Comparison of ENCODE assay signal across 18 cellular contexts in genomic region chr22:32828150-32828549, GRCh38. TPM values are rescaled to one million over a fixed set of nuclear protein-coding genes. Genes with fewer than 3 reads are reported as not detected.
A peak's percentile ranks its signal among the peaks of the same experiment; 100 is the strongest.
DNase-seq lines count a peak whose midpoint lies in the region; ATAC-seq, FAIRE-seq and TF ChIP-seq lines count a peak whose summit lies in the region.
"Had no signal": no experiment of that assay in that cellular context is flagged by ENCODE, and none has a peak within 500 bp of the region (broad histone marks: within the 10 kb centered on the region; RNA-seq: fewer than 3 reads in every experiment).

No MANE protein-coding gene starts in this region.

- H3K27ac ChIP-seq in DOHH2 (ENCODE audit: low read depth, low read length) (no peak overlapping the region), angular gyrus (ENCODE audit: low read depth, low read length) (peak overlapping the region; percentile 2), gastroesophageal sphincter (peak overlapping the region; percentile 26 to 86 (median 77)), smooth muscle cell (ENCODE audit: low read depth) (peak overlapping the region; percentile 84), HepG2 (ENCODE audit: extremely low read length, insufficient read depth, low read length) (no peak overlapping the region), hepatocyte (no peak overlapping the region)
- H3K27ac ChIP-seq: HL-60 had no signal

- 0 out of 2 replicates have a peak, but pooled peaks cover 2% of the 10 kb centered on the region for H3K4me1 ChIP-seq in DOHH2 (ENCODE audit: control insufficient read depth, low read length)
- H3K4me1 ChIP-seq in gastroesophageal sphincter = peaks cover 39 to 100% (median 80%) of the 10 kb centered on the region in 3 donors
- peaks cover 3% of the 10 kb centered on the region for H3K4me1 ChIP-seq in smooth muscle cell (ENCODE audit: low read depth)
- H3K4me1 ChIP-seq in HepG2 (ENCODE audit: insufficient read depth, low read length) = no peaks in the 10 kb centered on the region
- peaks cover 19% of the 10 kb centered on the region for H3K4me1 ChIP-seq in hepatocyte (ENCODE audit: insufficient read depth)

- CTCF ChIA-PET in HepG2 (lab: Yijun Ruan, JAX; ENCODE audit: low intra/inter-chr PET ratio, low total read pairs) = no interaction called here

- H3F3A ChIP-seq in DOHH2 (ENCODE audit: control insufficient read depth, insufficient read depth) (no peaks in the 10 kb centered on the region), smooth muscle cell (ENCODE audit: low read depth) (peaks cover 75% of the 10 kb centered on the region)

- TF ChIP-seq EP300 in gastroesophageal sphincter (IDR thresholded peaks at IDR 0.05) (no peak), HepG2 (IDR thresholded peaks at IDR 0.05; ENCODE audit: low read depth in 2 of 2, low read length in 2 of 2) (no peak), HepG2 (CRISPR knock-in tag; IDR thresholded peaks at IDR 0.05; ENCODE audit: borderline replicate concordance) (no peak)

- no TSS peak for BruUV-seq in HepG2 (replicated peaks; lab: Mats Ljungman, UMichigan)

- no peaks in the 10 kb centered on the region for H3K9me3 ChIP-seq in DOHH2 (ENCODE audit: control insufficient read depth, insufficient read depth, low read length)
- H3K9me3 ChIP-seq in gastroesophageal sphincter = no peaks in the 10 kb centered on the region
- no peaks in the 10 kb centered on the region for H3K9me3 ChIP-seq in smooth muscle cell (replicated peaks; ENCODE audit: low read depth)
- H3K9me3 ChIP-seq in HepG2 (ENCODE audit: low read length) = no peaks in the 10 kb centered on the region
- no peaks in the 10 kb centered on the region for H3K9me3 ChIP-seq in hepatocyte (ENCODE audit: low read depth)

- no peak for TF ChIP-seq POLR2A in gastroesophageal sphincter (IDR thresholded peaks at IDR 0.05)
- no peak for TF ChIP-seq POLR2A in HepG2 (IDR thresholded peaks at IDR 0.05; ENCODE audit: insufficient read depth in 1 of 2, low read depth in 2 of 2, low read length in 2 of 2)

- H2AFZ ChIP-seq in smooth muscle cell (ENCODE audit: low read depth) (no peak overlapping the region), HepG2 (ENCODE audit: low read length) (no peak overlapping the region), hepatocyte (no peak overlapping the region)

- H3K9me2 ChIP-seq in DOHH2 (replicated peaks; ENCODE audit: control insufficient read depth, low read length) = no peaks in the 10 kb centered on the region
- no peaks in the 10 kb centered on the region for H3K9me2 ChIP-seq in hepatocyte (replicated peaks; ENCODE audit: insufficient read depth)

- H4K20me1 ChIP-seq in DOHH2 (ENCODE audit: control insufficient read depth, insufficient read depth, low read depth, low read length) (no peaks in the 10 kb centered on the region), smooth muscle cell (ENCODE audit: low read depth) (peaks cover 100% of the 10 kb centered on the region), HepG2 (ENCODE audit: insufficient read depth, low read length) (peaks cover 6% of the 10 kb centered on the region), hepatocyte (ENCODE audit: insufficient read depth, poor library complexity, severe bottlenecking) (peaks cover 23% of the 10 kb centered on the region)

- H3K4me2 ChIP-seq in DOHH2 (ENCODE audit: low read length) (no peak overlapping the region), smooth muscle cell (no peak overlapping the region), HepG2 (ENCODE audit: low read depth, low read length) (no peak overlapping the region), hepatocyte (no peak overlapping the region)

- WGBS in gastroesophageal sphincter (ENCODE audit: low coverage in 1 of 2), 2 donors = 0 to 37% methylated on average over 1 to 2 of the region's 2 CpGs
- 62% methylated on average over 2 of the region's 2 CpGs for WGBS in smooth muscle cell (ENCODE audit: low lambda C conversion rate)
- WGBS in HepG2 (ENCODE audit: low lambda C conversion rate) = 46% methylated on average over 2 of the region's 2 CpGs
- WGBS in hepatocyte (ENCODE audit: low lambda C conversion rate, missing lambda C conversion rate) = 78% methylated on average over 2 of the region's 2 CpGs

- no peak for FAIRE-seq in HepG2 (lab: Jason Lieb, UNC)

- H3K36me3 ChIP-seq in DOHH2 (ENCODE audit: control insufficient read depth, low read length) (no peaks in the 10 kb centered on the region), gastroesophageal sphincter (peaks cover 0 to 21% of the 10 kb centered on the region in 2 donors), smooth muscle cell (ENCODE audit: low read depth) (peaks cover 11% of the 10 kb centered on the region), HepG2 (replicated peaks in 1 of 2; ENCODE audit: control insufficient read depth in 1 of 2, insufficient read depth in 2 of 2, low read length in 2 of 2) (peaks cover 12 to 54% of the 10 kb centered on the region in 2 experiments; a peak in 4 of 5 replicates), hepatocyte (replicated peaks; ENCODE audit: insufficient read depth, low read depth) (no peaks in the 10 kb centered on the region)

- peak; percentile 46 for TF ChIP-seq CTCF in DOHH2 (IDR thresholded peaks at IDR 0.05; ENCODE audit: low read depth, low read length, poor library complexity, severe bottlenecking)
- TF ChIP-seq CTCF in gastroesophageal sphincter (IDR thresholded peaks at IDR 0.05) = peak in 3 of 4 experiments; percentile 26 to 48 (median 34)
- peak; percentile 10 for TF ChIP-seq CTCF in smooth muscle cell (IDR thresholded peaks at IDR 0.05; ENCODE audit: borderline replicate concordance, insufficient read depth, poor library complexity, severe bottlenecking)
- no peak for TF ChIP-seq CTCF in HepG2 (CRISPR knock-in tag; IDR thresholded peaks at IDR 0.05)
- TF ChIP-seq CTCF in hepatocyte (IDR thresholded peaks at IDR 0.05; ENCODE audit: poor library complexity) = no peak

- in situ Hi-C loops in HepG2 (cut with HindIII; ENCODE audit: extremely low pct_ligation_motif_present, low pct_unique_long_range_greater_than_20kb) = loop anchor here (25.0 kb wide), 1 partner anchor 159 kb away; no protein-coding TSS in a partner anchor

- ATAC-seq in gastroesophageal sphincter = no peak
- no peak for ATAC-seq in HepG2

- H3K79me2 ChIP-seq in DOHH2 (ENCODE audit: control insufficient read depth, low read length) (no peaks in the 10 kb centered on the region), smooth muscle cell (ENCODE audit: low read depth) (peaks cover 96% of the 10 kb centered on the region), HepG2 (ENCODE audit: insufficient read depth, low read length) (peaks cover 8% of the 10 kb centered on the region), hepatocyte (peaks cover 14% of the 10 kb centered on the region)

- intact Hi-C loops in HepG2 (cut with micrococcal nuclease; ENCODE audit: unreplicated experiment) = no loop called here

- H3K4me3 ChIP-seq in DOHH2 (ENCODE audit: low read length) = no peak overlapping the region
- H3K4me3 ChIP-seq in gastroesophageal sphincter = no peak overlapping the region
- H3K4me3 ChIP-seq in smooth muscle cell = no peak overlapping the region
- H3K4me3 ChIP-seq in HepG2 (replicated peaks in 1 of 3; ENCODE audit: insufficient read depth in 1 of 3, low read depth in 2 of 3, low read length in 3 of 3) = no peak overlapping the region
- no peak overlapping the region for H3K4me3 ChIP-seq in hepatocyte
- H3K4me3 ChIP-seq: skin epidermis had no signal

- no peak overlapping the region for H3K9ac ChIP-seq in smooth muscle cell (ENCODE audit: low read depth)
- no peak overlapping the region for H3K9ac ChIP-seq in HepG2 (ENCODE audit: insufficient read depth, low read depth, low read length)

- DNase-seq in smooth muscle cell (lab: John Stamatoyannopoulos, UW; ENCODE audit: unreplicated experiment) (no peak), HepG2 (ENCODE audit: low spot score) (no peak), COLO829 (ENCODE audit: low spot score) (no peak), GM19240 (ENCODE audit: insufficient read length, low spot score) (no peak), hepatocyte (ENCODE audit: low spot score) (no peak)
- DNase-seq: activated CD4-positive, alpha-beta T cell treated with anti-CD3 and anti-CD28 coated beads, Interleukin-2, amount 50 U/mL, for 4 hours; AML-193; aorta; DMS 273 treated with DMSO at 0.1 percent for 48 hours; NCI-H526 treated with DMSO at 0.1 percent for 48 hours; T-helper 9 cell had no signal

- TF ChIP-seq RAD21 in HepG2 (CRISPR knock-in tag; IDR thresholded peaks at IDR 0.05) = no peak

- POLR2A ChIA-PET in HepG2 (lab: Yijun Ruan, JAX) = no interaction called here

- H3K27me3 ChIP-seq in DOHH2 (ENCODE audit: control insufficient read depth, low read length) (peaks cover 2% of the 10 kb centered on the region; the same call in 1 of the 2 replicates), gastroesophageal sphincter (no peaks in the 10 kb centered on the region), smooth muscle cell (ENCODE audit: low read depth) (no peaks in the 10 kb centered on the region), HepG2 (ENCODE audit: control insufficient read depth in 1 of 2, insufficient read depth in 2 of 2, low read length in 2 of 2) (no peaks in the 10 kb centered on the region), hepatocyte (no peaks in the 10 kb centered on the region)

RNA-seq across cellular contexts. Expression of gene TIMP3, which starts 26.6 kb away (rescaled TPM):
- total RNA-seq in gastroesophageal sphincter (100 to 1,000 TPM; 560 to 818 (median 738) TPM), smooth muscle cell (3,114 and 3,210 TPM in 2 replicates), HepG2 (2016; rRNA removed; fragmentation: Illumina TruSeq; extraction: Trizol) (28.7 and 57.3 TPM in 2 replicates), hepatocyte (92.3 and 96.1 TPM in 2 replicates)
- polyA plus RNA-seq in smooth muscle cell (3,050 and 3,942 TPM in 2 replicates), HepG2 (2011; rRNA removed) (75.2 and 86.6 TPM in 2 replicates), hepatocyte (76.6 and 91.6 TPM in 2 replicates)
- 5.1 and 5.6 TPM in 2 replicates for total RNA-seq in HepG2 (2016; cell fraction: cytosol; rRNA removed; fragmentation: Illumina TruSeq; extraction: Trizol; ENCODE audit: low read depth)
- 26.3 and 55.6 TPM in 2 replicates for total RNA-seq in HepG2 (2016; cell fraction: insoluble cytoplasmic fraction; rRNA removed; fragmentation: Illumina TruSeq; extraction: Trizol)
- total RNA-seq in HepG2 (2016; cell fraction: membrane; rRNA removed; fragmentation: Illumina TruSeq; extraction: Trizol) = 17.2 and 19.0 TPM in 2 replicates
- total RNA-seq in HepG2 (2016; cell fraction: nucleus; rRNA removed; fragmentation: Illumina TruSeq; extraction: Trizol) = 55.3 and 66.5 TPM in 2 replicates
- polyA plus RNA-seq in HepG2 (2011; cell fraction: cytosol; rRNA removed) = 67.3 and 72.2 TPM in 2 replicates
- polyA plus RNA-seq in HepG2 (2011; cell fraction: nucleus; rRNA removed) = 29.5 and 30.5 TPM in 2 replicates
- 89.9 and 107 TPM in 2 replicates for polyA plus RNA-seq in HepG2 (2012)
- polyA plus RNA-seq in HepG2 (2016; cell fraction: cytosol; fragmentation: Illumina TruSeq; extraction: Trizol; ENCODE audit: low read depth) = 5.5 TPM in 2 replicates
- 30.6 and 38.9 TPM in 2 replicates for polyA plus RNA-seq in HepG2 (2016; cell fraction: insoluble cytoplasmic fraction; fragmentation: Illumina TruSeq; extraction: Trizol; ENCODE audit: low read depth)
- 12.2 and 12.9 TPM in 2 replicates for polyA plus RNA-seq in HepG2 (2016; cell fraction: membrane; fragmentation: Illumina TruSeq; extraction: Trizol; ENCODE audit: low read depth)
- 90.8 and 96.2 TPM in 2 replicates for polyA plus RNA-seq in HepG2 (2016; cell fraction: nucleus; fragmentation: Illumina TruSeq; extraction: Trizol; ENCODE audit: insufficient read depth, low read depth)
- polyA minus RNA-seq in HepG2 (2011; rRNA and poly(A)+ RNA removed; ENCODE audit: low replicate concordance) = 7.2 and 107 TPM in 2 replicates
- polyA minus RNA-seq in HepG2 (2011; cell fraction: cytosol; rRNA and poly(A)+ RNA removed) = 51.1 and 55.3 TPM in 2 replicates
- 20.5 and 25.0 TPM in 2 replicates for polyA minus RNA-seq in HepG2 (2011; cell fraction: nucleus; rRNA and poly(A)+ RNA removed)
- total RNA-seq: activated T-helper 1 cell treated with anti-CD3 and anti-CD28 coated beads, Interleukin-12 subunit alpha, Interleukin-12 subunit beta, Interleukin-2, Interleukin-4 antibody, amounts not matched to agents 30 ng/mL and 10 ng/mL and 1 ng/mL, durations not matched to agents 14 hours and 24 hours and 36 hours; natural killer cell treated with Interleukin-12 subunit alpha and Interleukin-12 subunit beta and Interleukin-15 and Interleukin-18, amount 100 ng/mL, for 72 hours had no signal

Comparison
In these comparisons a context has a peak if more than half of its experiments do, and no peak if none do; other contexts are left out.
1. H3K27ac ChIP-seq: peak in angular gyrus (single experiment), gastroesophageal sphincter (4 of 4) and smooth muscle cell (single experiment); none in DOHH2 (single experiment), HepG2 (single experiment) and hepatocyte (single experiment).
2. CTCF ChIP-seq: peak in DOHH2 (single experiment), gastroesophageal sphincter (3 of 4) and smooth muscle cell (single experiment); none in HepG2 (single experiment) and hepatocyte (single experiment).